ENCODE assay signal across 8 cellular contexts in genomic region chr9:124415102-124415851, GRCh38. TPM values are rescaled to one million over a fixed set of nuclear protein-coding genes. Genes with fewer than 3 reads are reported as not detected.
DNase-seq lines count a peak whose midpoint lies in the region; TF ChIP-seq lines count a peak whose summit lies in the region.

PSMB7 (minus strand) TSS chr9:124415442; CDS start chr9:124415425, 17 bp downstream.

- peaks cover 17% of the 10 kb centered on the region for H3K36me3 Mint-ChIP-seq in neural crest cell (ENCODE audit: low read depth)

- H3K36me3 ChIP-seq in ES-I3 (ENCODE audit: insufficient read depth, low read length) = peaks cover 24% of the 10 kb centered on the region
- H3K36me3 ChIP-seq in H7 (replicated peaks; ENCODE audit: control insufficient read depth, insufficient read depth, low read length) = peaks cover 22% of the 10 kb centered on the region

- DNase-seq in H7 = peak; percentile 91
- peak; percentile 94 for DNase-seq in M059J (ENCODE audit: low read depth)
- peak; percentile 93 for DNase-seq in SHP77 treated with DMSO at 0.1 percent for 48 hours (lab: John Stamatoyannopoulos, UW)
- peak; percentile 77 for DNase-seq in activated gamma-delta T cell (lab: John Stamatoyannopoulos, UW)
- DNase-seq in fibroblast of villous mesenchyme (ENCODE audit: low read depth) = peak; percentile 98
- DNase-seq in neural crest cell (ENCODE audit: low read depth, low spot score) = peak; percentile 99
- DNase-seq in stromal cell of bone marrow (ENCODE audit: low read depth) = peak; percentile 90

- peak within 1 kb of the TSS; percentile 98 for H3K4me3 Mint-ChIP-seq in neural crest cell

- H3K4me1 Mint-ChIP-seq in neural crest cell = peaks cover 29% of the 10 kb centered on the region

- H3K27ac Mint-ChIP-seq in neural crest cell (ENCODE audit: unreplicated experiment) = peak within 1 kb of the TSS; percentile 99

- TF ChIP-seq CTCF in fibroblast of villous mesenchyme (IDR thresholded peaks at IDR 0.05; ENCODE audit: insufficient read depth, low read depth, low read length) = peak; percentile 88
- peak; percentile 91 for TF ChIP-seq CTCF in neural crest cell (conservative IDR thresholded peaks at IDR 0.05)

- peaks cover 3% of the 10 kb centered on the region for H3K9me3 Mint-ChIP-seq in neural crest cell

- H3K4me1 ChIP-seq in ES-I3 (ENCODE audit: insufficient read depth, low read length) = peaks cover 5% of the 10 kb centered on the region; the same call in 1 of the 2 replicates

- H3K9me3 ChIP-seq in ES-I3 (ENCODE audit: control insufficient read depth, insufficient read depth, low read length) = no peaks in the 10 kb centered on the region

- peaks cover 2% of the 10 kb centered on the region for H3K27me3 Mint-ChIP-seq in neural crest cell (ENCODE audit: low read depth)

- H3K4me3 ChIP-seq in H7 (ENCODE audit: insufficient read depth, low read depth, low read length) (peak within 1 kb of the TSS; percentile 66), fibroblast of villous mesenchyme (ENCODE audit: low read depth, low read length) (peak within 1 kb of the TSS; percentile 99)

- H3K9ac ChIP-seq in ES-I3 (ENCODE audit: low read depth, low read length) = peak within 1 kb of the TSS; percentile 99

- H3K27me3 ChIP-seq in H7 (ENCODE audit: control insufficient read depth, insufficient read depth, low read length) = no peaks in the 10 kb centered on the region

RNA-seq across cellular contexts. Expression of gene PSMB7, which starts in this region (rescaled TPM):
- total RNA-seq in H7 (2014; rRNA removed; shearing (Covaris generic)) = 185 and 231 TPM in 2 replicates
- 389 and 692 TPM in 2 replicates for total RNA-seq in M059J (2014; rRNA removed; shearing (Covaris generic))
- 133 and 143 TPM in 2 replicates for total RNA-seq in fibroblast of villous mesenchyme
- 195 and 196 TPM in 2 replicates for total RNA-seq in neural crest cell

Comparison
In these comparisons a context has a peak if more than half of its experiments do, and no peak if none do; other contexts are left out.
1. Peak in every context shown above with its lines: DNase-seq and H3K4me3 ChIP-seq.